Comparison of ENCODE assay signal across 8 cellular contexts in the genomic region with DNA sequence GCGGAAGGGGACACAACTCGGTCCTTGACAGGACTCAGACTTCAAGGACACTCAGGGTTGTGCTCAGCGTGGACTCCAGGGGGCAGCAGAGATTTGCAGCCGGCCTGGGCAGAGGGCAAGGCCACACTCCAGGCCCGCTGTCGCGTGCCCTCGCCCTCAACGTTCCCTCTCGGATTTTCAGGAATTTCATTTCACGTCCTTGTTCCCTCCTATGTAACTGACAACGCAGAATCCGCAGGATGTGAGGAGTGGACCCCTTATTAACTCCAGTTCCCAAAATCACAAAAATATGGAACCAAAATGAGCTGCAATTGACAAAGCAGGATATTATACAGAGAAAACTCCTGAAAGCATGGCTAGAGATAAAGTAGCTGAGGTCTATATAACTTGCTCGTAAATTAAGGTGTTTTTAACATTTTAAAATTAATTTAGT. TPM values are rescaled to one million over a fixed set of nuclear protein-coding genes. Genes with fewer than 3 reads are reported as not detected.
A peak's percentile ranks its signal among the peaks of the same experiment; 100 is the strongest.
DNase-seq lines count a peak whose midpoint lies in the region; ATAC-seq, FAIRE-seq and TF ChIP-seq lines count a peak whose summit lies in the region.

No MANE protein-coding gene starts in this region.

- peak; percentile 62 for DNase-seq in A172 (ENCODE audit: low spot score)
- DNase-seq in NCI-H1930 (lab: John Stamatoyannopoulos, UW) = peak; percentile 16 to 33
- peak; percentile 86 for DNase-seq in WTC11 (ENCODE audit: low spot score)
- DNase-seq in bronchial epithelial cell (ENCODE audit: low read depth) = peak; percentile 48
- DNase-seq in left kidney (ENCODE audit: low read depth, low spot score) = peak; percentile 79
- DNase-seq in stimulated activated CD4-positive, alpha-beta T cell treated with anti-CD3 and anti-CD28 coated beads, Interleukin-4, amount 100 ng/mL, for 4 hours = peak; percentile 48 to 63

- H3K4me3 ChIP-seq in bronchial epithelial cell (ENCODE audit: low read depth, low read length) = no peak overlapping the region

- H3K4me3 Mint-ChIP-seq in WTC11 = no peak overlapping the region

- FAIRE-seq in bronchial epithelial cell (lab: Jason Lieb, UNC) = peak; percentile 55

- ATAC-seq in GM18498 (IDR thresholded peaks at IDR 0.05; ENCODE audit: unreplicated experiment) = peak; percentile 96
- peak; percentile 93 for ATAC-seq in HG02840 (IDR thresholded peaks at IDR 0.05; ENCODE audit: low FRiP score, unreplicated experiment)
- ATAC-seq in WTC11 = peak; percentile 100

- H3K27me3 ChIP-seq in bronchial epithelial cell (ENCODE audit: control insufficient read depth, insufficient read depth, low read length) = peaks cover 2% of the 10 kb centered on the region

- peaks cover 16% of the 10 kb centered on the region for H3K4me1 Mint-ChIP-seq in WTC11

- CTCF ChIA-PET in WTC11 (lab: Charles Lee) = interaction anchor here (0.5 to 4.3 kb wide), 19 partner anchors 10 to 469 kb away, joined by 3 to 47 read pairs (median 5); no protein-coding TSS in a partner anchor

- H3K36me3 ChIP-seq in bronchial epithelial cell (ENCODE audit: control insufficient read depth, insufficient read depth, low read length) = no peaks in the 10 kb centered on the region

- H3K36me3 Mint-ChIP-seq in WTC11 = no peaks in the 10 kb centered on the region

- TF ChIP-seq CTCF in WTC11 (IDR thresholded peaks at IDR 0.05) (peak; percentile 86), bronchial epithelial cell (IDR thresholded peaks at IDR 0.05; ENCODE audit: insufficient read depth, low read length, severe bottlenecking) (peak; percentile 98)

- peaks cover 6% of the 10 kb centered on the region; the same call in 1 of the 2 replicates for H3K27me3 Mint-ChIP-seq in WTC11 (ENCODE audit: low read depth)

- POLR2A ChIA-PET in WTC11 (lab: Charles Lee) = interaction anchor here (1.1 kb wide), 1 partner anchor 161 kb away, joined by 3 read pairs; the partner anchor contains the start of gene WWC2

- no peak overlapping the region for H3K27ac Mint-ChIP-seq in WTC11

- peaks cover 6% of the 10 kb centered on the region; the same call in 1 of the 2 replicates for H3K9me3 Mint-ChIP-seq in WTC11

TF ChIP-seq in WTC11, 78 proteins besides CTCF, POLR2A, EP300 and RAD21:
- peak; percentile 85 for TF ChIP-seq MAX (CRISPR knock-in tag; IDR thresholded peaks at IDR 0.05)
- TF ChIP-seq GRHL2 (CRISPR knock-in tag; IDR thresholded peaks at IDR 0.05; ENCODE audit: insufficient replicate concordance, severe bottlenecking) = no peak
- TF ChIP-seq NR3C1 (CRISPR knock-in tag; conservative IDR thresholded peaks at IDR 0.05; ENCODE audit: low read depth) = no peak
- no peak for TF ChIP-seq PRDM15 (CRISPR knock-in tag; IDR thresholded peaks at IDR 0.05)
- TF ChIP-seq FOXK1 (CRISPR knock-in tag; IDR thresholded peaks at IDR 0.05) = no peak
- TF ChIP-seq KAT7 (CRISPR knock-in tag; IDR thresholded peaks at IDR 0.05; ENCODE audit: borderline replicate concordance) = no peak
- 0 out of 2 replicates have a peak, but pooled peaks have one; percentile 61 for TF ChIP-seq TEAD1 (CRISPR knock-in tag; IDR thresholded peaks at IDR 0.05)
- no peak for TF ChIP-seq SMAD4 (CRISPR knock-in tag; IDR thresholded peaks at IDR 0.05)
- TF ChIP-seq, protein P1, sequence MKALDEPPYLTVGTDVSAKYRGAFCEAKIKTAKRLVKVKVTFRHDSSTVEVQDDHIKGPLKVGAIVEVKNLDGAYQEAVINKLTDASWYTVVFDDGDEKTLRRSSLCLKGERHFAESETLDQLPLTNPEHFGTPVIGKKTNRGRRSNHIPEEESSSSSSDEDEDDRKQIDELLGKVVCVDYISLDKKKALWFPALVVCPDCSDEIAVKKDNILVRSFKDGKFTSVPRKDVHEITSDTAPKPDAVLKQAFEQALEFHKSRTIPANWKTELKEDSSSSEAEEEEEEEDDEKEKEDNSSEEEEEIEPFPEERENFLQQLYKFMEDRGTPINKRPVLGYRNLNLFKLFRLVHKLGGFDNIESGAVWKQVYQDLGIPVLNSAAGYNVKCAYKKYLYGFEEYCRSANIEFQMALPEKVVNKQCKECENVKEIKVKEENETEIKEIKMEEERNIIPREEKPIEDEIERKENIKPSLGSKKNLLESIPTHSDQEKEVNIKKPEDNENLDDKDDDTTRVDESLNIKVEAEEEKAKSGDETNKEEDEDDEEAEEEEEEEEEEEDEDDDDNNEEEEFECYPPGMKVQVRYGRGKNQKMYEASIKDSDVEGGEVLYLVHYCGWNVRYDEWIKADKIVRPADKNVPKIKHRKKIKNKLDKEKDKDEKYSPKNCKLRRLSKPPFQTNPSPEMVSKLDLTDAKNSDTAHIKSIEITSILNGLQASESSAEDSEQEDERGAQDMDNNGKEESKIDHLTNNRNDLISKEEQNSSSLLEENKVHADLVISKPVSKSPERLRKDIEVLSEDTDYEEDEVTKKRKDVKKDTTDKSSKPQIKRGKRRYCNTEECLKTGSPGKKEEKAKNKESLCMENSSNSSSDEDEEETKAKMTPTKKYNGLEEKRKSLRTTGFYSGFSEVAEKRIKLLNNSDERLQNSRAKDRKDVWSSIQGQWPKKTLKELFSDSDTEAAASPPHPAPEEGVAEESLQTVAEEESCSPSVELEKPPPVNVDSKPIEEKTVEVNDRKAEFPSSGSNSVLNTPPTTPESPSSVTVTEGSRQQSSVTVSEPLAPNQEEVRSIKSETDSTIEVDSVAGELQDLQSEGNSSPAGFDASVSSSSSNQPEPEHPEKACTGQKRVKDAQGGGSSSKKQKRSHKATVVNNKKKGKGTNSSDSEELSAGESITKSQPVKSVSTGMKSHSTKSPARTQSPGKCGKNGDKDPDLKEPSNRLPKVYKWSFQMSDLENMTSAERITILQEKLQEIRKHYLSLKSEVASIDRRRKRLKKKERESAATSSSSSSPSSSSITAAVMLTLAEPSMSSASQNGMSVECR (CRISPR knock-in tag; IDR thresholded peaks at IDR 0.05; ENCODE audit: borderline replicate concordance) = no peak
- TF ChIP-seq ZNF138 (CRISPR knock-in tag; conservative IDR thresholded peaks at IDR 0.05) = no peak
- TF ChIP-seq ZNF416 (CRISPR knock-in tag; IDR thresholded peaks at IDR 0.05) = no peak
- TF ChIP-seq, protein P2, sequence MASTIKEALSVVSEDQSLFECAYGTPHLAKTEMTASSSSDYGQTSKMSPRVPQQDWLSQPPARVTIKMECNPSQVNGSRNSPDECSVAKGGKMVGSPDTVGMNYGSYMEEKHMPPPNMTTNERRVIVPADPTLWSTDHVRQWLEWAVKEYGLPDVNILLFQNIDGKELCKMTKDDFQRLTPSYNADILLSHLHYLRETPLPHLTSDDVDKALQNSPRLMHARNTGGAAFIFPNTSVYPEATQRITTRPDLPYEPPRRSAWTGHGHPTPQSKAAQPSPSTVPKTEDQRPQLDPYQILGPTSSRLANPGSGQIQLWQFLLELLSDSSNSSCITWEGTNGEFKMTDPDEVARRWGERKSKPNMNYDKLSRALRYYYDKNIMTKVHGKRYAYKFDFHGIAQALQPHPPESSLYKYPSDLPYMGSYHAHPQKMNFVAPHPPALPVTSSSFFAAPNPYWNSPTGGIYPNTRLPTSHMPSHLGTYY (CRISPR knock-in tag; IDR thresholded peaks at IDR 0.05) = no peak
- TF ChIP-seq HMGA2 (CRISPR knock-in tag; IDR thresholded peaks at IDR 0.05) = peak; percentile 79
- TF ChIP-seq MXD4 (CRISPR knock-in tag; IDR thresholded peaks at IDR 0.05; ENCODE audit: borderline replicate concordance) = no peak
TF ChIP-seq in WTC11: peak in this region for 3.

RNA-seq across cellular contexts. Expression of gene DCTD, which starts 21.0 kb away (rescaled TPM):
- total RNA-seq in A172 (2014; rRNA removed; shearing (Covaris generic)) = 98.5 and 113 TPM in 2 replicates
- 56.8 to 72.6 TPM (median 68.2 TPM) in 3 replicates for total RNA-seq in WTC11 (2021)
- 102 and 105 TPM in 2 replicates for total RNA-seq in bronchial epithelial cell

Comparison
In these comparisons a context has a peak if more than half of its experiments do, and no peak if none do; other contexts are left out.
1. DNase-seq: peak in every context shown above with its lines; median percentile 86 in WTC11; 79 in left kidney; 62 in A172; 56 in stimulated activated CD4-positive, alpha-beta T cell treated with anti-CD3 and anti-CD28 coated beads, Interleukin-4, amount 100 ng/mL, for 4 hours; 48 in bronchial epithelial cell; 24 in NCI-H1930.